2 cellular contexts compared by ENCODE assay signal in genomic region chr2:99153921-99154604, GRCh38.
A peak's percentile ranks its signal among the peaks of the same experiment; 100 is the strongest.
TF ChIP-seq lines count a peak whose summit lies in the region.

No MANE protein-coding gene starts in this region.

TF ChIP-seq in K562, 482 proteins besides CTCF, POLR2A, EP300 and RAD21:
- TF ChIP-seq BRD4 (IDR thresholded peaks at IDR 0.05) (no peak), NFE2 (IDR thresholded peaks at IDR 0.05; ENCODE audit: low read depth) (peak; percentile 51), MAFF (IDR thresholded peaks at IDR 0.05; ENCODE audit: low read length) (peak; percentile 21; the same call in 1 of the 2 replicates), C11orf30 (IDR thresholded peaks at IDR 0.05; ENCODE audit: low read depth) (peak; percentile 45), MAFK (IDR thresholded peaks at IDR 0.05; ENCODE audit: low read length) (0 out of 2 replicates have a peak, but pooled peaks have one; percentile 9), NFIC (IDR thresholded peaks at IDR 0.05) (peak; percentile 49)

TF ChIP-seq in neural cell, 6 proteins besides CTCF, POLR2A, EP300 and RAD21:
- TF ChIP-seq POLR2AphosphoS5 (IDR thresholded peaks at IDR 0.05) (no peak), EZH2 (IDR thresholded peaks at IDR 0.05; ENCODE audit: borderline replicate concordance, insufficient read depth, low read length, poor library complexity, severe bottlenecking) (no peak), REST (IDR thresholded peaks at IDR 0.05; ENCODE audit: borderline replicate concordance) (no peak), MXI1 (conservative IDR thresholded peaks at IDR 0.05; ENCODE audit: poor library complexity, severe bottlenecking) (no peak), TAF1 (IDR thresholded peaks at IDR 0.05; ENCODE audit: low read depth) (no peak), SMC3 (conservative IDR thresholded peaks at IDR 0.05; ENCODE audit: poor library complexity) (no peak)
